In the genomic region with DNA sequence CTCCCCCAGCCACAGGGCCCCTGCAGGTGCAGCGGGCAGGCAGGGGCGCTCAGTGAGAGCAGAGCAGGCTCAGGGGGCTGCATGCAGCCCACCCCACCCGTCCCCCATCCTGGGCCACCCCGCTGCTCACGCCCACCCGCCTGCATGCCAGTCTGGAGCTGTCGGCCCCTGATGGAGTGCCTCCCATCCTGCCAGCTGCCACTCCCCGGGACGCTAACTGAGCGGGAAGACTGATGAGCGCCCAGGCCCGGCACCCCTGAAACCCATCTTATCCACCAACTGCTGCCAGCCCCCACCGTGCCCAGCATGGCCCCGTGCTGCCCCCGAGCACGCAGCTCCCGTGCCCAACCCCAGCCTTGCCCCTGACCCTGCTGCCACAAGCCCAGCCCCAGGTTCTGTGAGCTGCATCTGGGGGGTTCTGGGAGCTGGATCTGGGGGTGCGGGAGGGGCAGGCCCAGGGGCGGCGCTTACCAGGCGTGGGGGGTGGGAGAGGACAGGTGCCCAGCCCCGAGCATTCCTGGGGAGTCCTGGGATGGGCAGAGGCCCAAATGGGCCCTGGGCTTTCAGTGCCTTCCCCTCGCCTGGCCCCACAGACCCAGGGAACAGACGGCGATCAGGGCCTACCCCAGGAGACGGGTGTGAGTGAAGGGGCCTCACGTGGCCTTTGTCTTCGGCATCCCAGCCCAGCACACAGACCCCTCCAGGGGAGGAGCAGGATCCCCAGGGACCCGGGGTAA, we compare ENCODE assay signal across 17 cellular contexts.
"Had no signal": no experiment of that assay in that cellular context is flagged by ENCODE, and none has a peak within 500 bp of the region (broad histone marks: within the 10 kb centered on the region; RNA-seq: fewer than 3 reads in every experiment).

No MANE protein-coding gene starts in this region.

- H3K9me3 ChIP-seq: adrenal gland had no signal

- DNase-seq: activated CD4-positive, alpha-beta T cell treated with anti-CD3 and anti-CD28 coated beads for 4 hours; activated CD8-positive, alpha-beta memory T cell treated with anti-CD3 and anti-CD28 coated beads, Interleukin-2, amount 50 U/mL, for 4 hours; activated CD8-positive, alpha-beta T cell treated with anti-CD3 and anti-CD28 coated beads for 36 hours; activated naive CD4-positive, alpha-beta T cell treated with anti-CD3 and anti-CD28 coated beads, Interleukin-2, amount 50 U/mL, for 16 hours; activated naive CD8-positive, alpha-beta T cell treated with anti-CD3 and anti-CD28 coated beads, Interleukin-2, amount 10 ng/mL, durations not matched to agents 7 days and 5 days; activated T-cell treated with anti-CD3 and anti-CD28 coated beads, Interleukin-2, amount 50 U/mL, for 1 hour; adrenal gland; anterior cingulate cortex; KG1; NCI-H1092; NCI-H2029 treated with DMSO at 0.1 percent for 48 hours; NCI-H446; NCI-H524; PC-3; SHP77 treated with DMSO at 0.1 percent for 48 hours had no signal

- H3K4me3 ChIP-seq: adrenal gland had no signal

- H3K27me3 ChIP-seq: adrenal gland had no signal

- ATAC-seq: activated CD4-positive, CD25-positive, alpha-beta regulatory T cell treated with anti-CD3 and anti-CD28 coated beads, Interleukin-2, amount 50 U/mL, for 24 hours; activated CD8-positive, alpha-beta T cell treated with anti-CD3 and anti-CD28 coated beads for 36 hours; PC-3 had no signal

- FAIRE-seq: RCC 7860 had no signal
